Comparison of ENCODE assay signal across 1 cellular context in genomic region chr15:55799287-55800212, GRCh38.
TF ChIP-seq lines count a peak whose summit lies in the region.

No MANE protein-coding gene starts in this region.

TF ChIP-seq in HEK293, 187 proteins besides CTCF, POLR2A, EP300 and RAD21 (continued from another document):
- no peak for TF ChIP-seq ZNF510 (tag by site-specific recombination; IDR thresholded peaks at IDR 0.05; ENCODE audit: insufficient replicate concordance)
- no peak for TF ChIP-seq ZNF169 (tag by site-specific recombination; IDR thresholded peaks at IDR 0.05)
- no peak for TF ChIP-seq ZFP41 (tag by site-specific recombination; IDR thresholded peaks at IDR 0.05; ENCODE audit: borderline replicate concordance)
- no peak for TF ChIP-seq ZSCAN16 (tag by site-specific recombination; IDR thresholded peaks at IDR 0.05)
- TF ChIP-seq ZFP3 (tag by site-specific recombination; IDR thresholded peaks at IDR 0.05; ENCODE audit: low read depth) = no peak
- TF ChIP-seq ZNF670 (tag by site-specific recombination; IDR thresholded peaks at IDR 0.05; ENCODE audit: low read depth) = no peak
- TF ChIP-seq, protein P1, sequence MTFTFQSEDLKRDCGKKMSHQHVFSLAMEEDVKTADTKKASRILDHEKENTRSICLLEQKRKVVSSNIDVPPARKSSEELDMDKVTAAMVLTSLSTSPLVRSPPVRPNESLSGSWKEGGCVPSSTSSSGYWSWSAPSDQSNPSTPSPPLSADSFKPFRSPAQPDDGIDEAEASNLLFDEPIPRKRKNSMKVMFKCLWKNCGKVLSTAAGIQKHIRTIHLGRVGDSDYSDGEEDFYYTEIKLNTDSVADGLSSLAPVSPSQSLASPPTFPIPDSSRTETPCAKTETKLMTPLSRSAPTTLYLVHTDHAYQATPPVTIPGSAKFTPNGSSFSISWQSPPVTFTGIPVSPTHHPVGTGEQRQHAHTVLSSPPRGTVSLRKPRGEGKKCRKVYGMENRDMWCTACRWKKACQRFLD (tag by site-specific recombination; IDR thresholded peaks at IDR 0.05) = no peak
- TF ChIP-seq, protein P2, sequence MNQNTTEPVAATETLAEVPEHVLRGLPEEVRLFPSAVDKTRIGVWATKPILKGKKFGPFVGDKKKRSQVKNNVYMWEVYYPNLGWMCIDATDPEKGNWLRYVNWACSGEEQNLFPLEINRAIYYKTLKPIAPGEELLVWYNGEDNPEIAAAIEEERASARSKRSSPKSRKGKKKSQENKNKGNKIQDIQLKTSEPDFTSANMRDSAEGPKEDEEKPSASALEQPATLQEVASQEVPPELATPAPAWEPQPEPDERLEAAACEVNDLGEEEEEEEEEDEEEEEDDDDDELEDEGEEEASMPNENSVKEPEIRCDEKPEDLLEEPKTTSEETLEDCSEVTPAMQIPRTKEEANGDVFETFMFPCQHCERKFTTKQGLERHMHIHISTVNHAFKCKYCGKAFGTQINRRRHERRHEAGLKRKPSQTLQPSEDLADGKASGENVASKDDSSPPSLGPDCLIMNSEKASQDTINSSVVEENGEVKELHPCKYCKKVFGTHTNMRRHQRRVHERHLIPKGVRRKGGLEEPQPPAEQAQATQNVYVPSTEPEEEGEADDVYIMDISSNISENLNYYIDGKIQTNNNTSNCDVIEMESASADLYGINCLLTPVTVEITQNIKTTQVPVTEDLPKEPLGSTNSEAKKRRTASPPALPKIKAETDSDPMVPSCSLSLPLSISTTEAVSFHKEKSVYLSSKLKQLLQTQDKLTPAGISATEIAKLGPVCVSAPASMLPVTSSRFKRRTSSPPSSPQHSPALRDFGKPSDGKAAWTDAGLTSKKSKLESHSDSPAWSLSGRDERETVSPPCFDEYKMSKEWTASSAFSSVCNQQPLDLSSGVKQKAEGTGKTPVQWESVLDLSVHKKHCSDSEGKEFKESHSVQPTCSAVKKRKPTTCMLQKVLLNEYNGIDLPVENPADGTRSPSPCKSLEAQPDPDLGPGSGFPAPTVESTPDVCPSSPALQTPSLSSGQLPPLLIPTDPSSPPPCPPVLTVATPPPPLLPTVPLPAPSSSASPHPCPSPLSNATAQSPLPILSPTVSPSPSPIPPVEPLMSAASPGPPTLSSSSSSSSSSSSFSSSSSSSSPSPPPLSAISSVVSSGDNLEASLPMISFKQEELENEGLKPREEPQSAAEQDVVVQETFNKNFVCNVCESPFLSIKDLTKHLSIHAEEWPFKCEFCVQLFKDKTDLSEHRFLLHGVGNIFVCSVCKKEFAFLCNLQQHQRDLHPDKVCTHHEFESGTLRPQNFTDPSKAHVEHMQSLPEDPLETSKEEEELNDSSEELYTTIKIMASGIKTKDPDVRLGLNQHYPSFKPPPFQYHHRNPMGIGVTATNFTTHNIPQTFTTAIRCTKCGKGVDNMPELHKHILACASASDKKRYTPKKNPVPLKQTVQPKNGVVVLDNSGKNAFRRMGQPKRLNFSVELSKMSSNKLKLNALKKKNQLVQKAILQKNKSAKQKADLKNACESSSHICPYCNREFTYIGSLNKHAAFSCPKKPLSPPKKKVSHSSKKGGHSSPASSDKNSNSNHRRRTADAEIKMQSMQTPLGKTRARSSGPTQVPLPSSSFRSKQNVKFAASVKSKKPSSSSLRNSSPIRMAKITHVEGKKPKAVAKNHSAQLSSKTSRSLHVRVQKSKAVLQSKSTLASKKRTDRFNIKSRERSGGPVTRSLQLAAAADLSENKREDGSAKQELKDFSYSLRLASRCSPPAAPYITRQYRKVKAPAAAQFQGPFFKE (tag by site-specific recombination; IDR thresholded peaks at IDR 0.05; ENCODE audit: borderline replicate concordance) = no peak
- TF ChIP-seq ZFHX2 (tag by site-specific recombination; conservative IDR thresholded peaks at IDR 0.05) = 0 out of 2 replicates have a peak, but pooled peaks have one; percentile 5
- no peak for TF ChIP-seq ZNF37A (tag by site-specific recombination; IDR thresholded peaks at IDR 0.05)
- TF ChIP-seq ZNF16 (tag by site-specific recombination; IDR thresholded peaks at IDR 0.05; ENCODE audit: low read depth) = no peak
- TF ChIP-seq, protein P3, sequence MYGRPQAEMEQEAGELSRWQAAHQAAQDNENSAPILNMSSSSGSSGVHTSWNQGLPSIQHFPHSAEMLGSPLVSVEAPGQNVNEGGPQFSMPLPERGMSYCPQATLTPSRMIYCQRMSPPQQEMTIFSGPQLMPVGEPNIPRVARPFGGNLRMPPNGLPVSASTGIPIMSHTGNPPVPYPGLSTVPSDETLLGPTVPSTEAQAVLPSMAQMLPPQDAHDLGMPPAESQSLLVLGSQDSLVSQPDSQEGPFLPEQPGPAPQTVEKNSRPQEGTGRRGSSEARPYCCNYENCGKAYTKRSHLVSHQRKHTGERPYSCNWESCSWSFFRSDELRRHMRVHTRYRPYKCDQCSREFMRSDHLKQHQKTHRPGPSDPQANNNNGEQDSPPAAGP (tag by site-specific recombination; IDR thresholded peaks at IDR 0.05) = no peak
- peak; percentile 58 for TF ChIP-seq FEZF1 (tag by site-specific recombination; IDR thresholded peaks at IDR 0.05)
- 0 out of 2 replicates have a peak, but pooled peaks have one; percentile 17 for TF ChIP-seq ZBTB17 (tag by site-specific recombination; IDR thresholded peaks at IDR 0.05)
- TF ChIP-seq ZNF157 (tag by site-specific recombination; IDR thresholded peaks at IDR 0.05) = no peak
- TF ChIP-seq ZNF555 (tag by site-specific recombination; conservative IDR thresholded peaks at IDR 0.05) = no peak
- no peak for TF ChIP-seq ZNF175 (tag by site-specific recombination; IDR thresholded peaks at IDR 0.05)
- TF ChIP-seq ZNF654 (tag by site-specific recombination; IDR thresholded peaks at IDR 0.05; ENCODE audit: low read depth) = peak; percentile 94
- TF ChIP-seq OVOL3 (tag by site-specific recombination; IDR thresholded peaks at IDR 0.05) = no peak
- TF ChIP-seq ZNF645 (tag by site-specific recombination; IDR thresholded peaks at IDR 0.05) = no peak
- TF ChIP-seq ZNF362 (tag by site-specific recombination; IDR thresholded peaks at IDR 0.05) = no peak
- TF ChIP-seq ZNF280C (tag by site-specific recombination; IDR thresholded peaks at IDR 0.05) = no peak
- no peak for TF ChIP-seq SCRT1 (tag by site-specific recombination; IDR thresholded peaks at IDR 0.05; ENCODE audit: borderline replicate concordance)
- peak; percentile 46; the same call in 1 of the 2 replicates for TF ChIP-seq YY1 (tag by site-specific recombination; IDR thresholded peaks at IDR 0.05)
- TF ChIP-seq ZNF521 (tag by site-specific recombination; IDR thresholded peaks at IDR 0.05) = no peak
- TF ChIP-seq, protein P4, sequence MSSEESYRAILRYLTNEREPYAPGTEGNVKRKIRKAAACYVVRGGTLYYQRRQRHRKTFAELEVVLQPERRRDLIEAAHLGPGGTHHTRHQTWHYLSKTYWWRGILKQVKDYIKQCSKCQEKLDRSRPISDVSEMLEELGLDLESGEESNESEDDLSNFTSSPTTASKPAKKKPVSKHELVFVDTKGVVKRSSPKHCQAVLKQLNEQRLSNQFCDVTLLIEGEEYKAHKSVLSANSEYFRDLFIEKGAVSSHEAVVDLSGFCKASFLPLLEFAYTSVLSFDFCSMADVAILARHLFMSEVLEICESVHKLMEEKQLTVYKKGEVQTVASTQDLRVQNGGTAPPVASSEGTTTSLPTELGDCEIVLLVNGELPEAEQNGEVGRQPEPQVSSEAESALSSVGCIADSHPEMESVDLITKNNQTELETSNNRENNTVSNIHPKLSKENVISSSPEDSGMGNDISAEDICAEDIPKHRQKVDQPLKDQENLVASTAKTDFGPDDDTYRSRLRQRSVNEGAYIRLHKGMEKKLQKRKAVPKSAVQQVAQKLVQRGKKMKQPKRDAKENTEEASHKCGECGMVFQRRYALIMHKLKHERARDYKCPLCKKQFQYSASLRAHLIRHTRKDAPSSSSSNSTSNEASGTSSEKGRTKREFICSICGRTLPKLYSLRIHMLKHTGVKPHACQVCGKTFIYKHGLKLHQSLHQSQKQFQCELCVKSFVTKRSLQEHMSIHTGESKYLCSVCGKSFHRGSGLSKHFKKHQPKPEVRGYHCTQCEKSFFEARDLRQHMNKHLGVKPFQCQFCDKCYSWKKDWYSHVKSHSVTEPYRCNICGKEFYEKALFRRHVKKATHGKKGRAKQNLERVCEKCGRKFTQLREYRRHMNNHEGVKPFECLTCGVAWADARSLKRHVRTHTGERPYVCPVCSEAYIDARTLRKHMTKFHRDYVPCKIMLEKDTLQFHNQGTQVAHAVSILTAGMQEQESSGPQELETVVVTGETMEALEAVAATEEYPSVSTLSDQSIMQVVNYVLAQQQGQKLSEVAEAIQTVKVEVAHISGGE (tag by site-specific recombination; conservative IDR thresholded peaks at IDR 0.05; ENCODE audit: low read depth) = no peak
- TF ChIP-seq ZNF10 (tag by site-specific recombination; IDR thresholded peaks at IDR 0.05) = 0 out of 2 replicates have a peak, but pooled peaks have one; percentile 48
- no peak for TF ChIP-seq AEBP2 (tag by site-specific recombination; IDR thresholded peaks at IDR 0.05; ENCODE audit: borderline replicate concordance)
- no peak for TF ChIP-seq ZXDB (tag by site-specific recombination; IDR thresholded peaks at IDR 0.05)
- TF ChIP-seq, protein P5, sequence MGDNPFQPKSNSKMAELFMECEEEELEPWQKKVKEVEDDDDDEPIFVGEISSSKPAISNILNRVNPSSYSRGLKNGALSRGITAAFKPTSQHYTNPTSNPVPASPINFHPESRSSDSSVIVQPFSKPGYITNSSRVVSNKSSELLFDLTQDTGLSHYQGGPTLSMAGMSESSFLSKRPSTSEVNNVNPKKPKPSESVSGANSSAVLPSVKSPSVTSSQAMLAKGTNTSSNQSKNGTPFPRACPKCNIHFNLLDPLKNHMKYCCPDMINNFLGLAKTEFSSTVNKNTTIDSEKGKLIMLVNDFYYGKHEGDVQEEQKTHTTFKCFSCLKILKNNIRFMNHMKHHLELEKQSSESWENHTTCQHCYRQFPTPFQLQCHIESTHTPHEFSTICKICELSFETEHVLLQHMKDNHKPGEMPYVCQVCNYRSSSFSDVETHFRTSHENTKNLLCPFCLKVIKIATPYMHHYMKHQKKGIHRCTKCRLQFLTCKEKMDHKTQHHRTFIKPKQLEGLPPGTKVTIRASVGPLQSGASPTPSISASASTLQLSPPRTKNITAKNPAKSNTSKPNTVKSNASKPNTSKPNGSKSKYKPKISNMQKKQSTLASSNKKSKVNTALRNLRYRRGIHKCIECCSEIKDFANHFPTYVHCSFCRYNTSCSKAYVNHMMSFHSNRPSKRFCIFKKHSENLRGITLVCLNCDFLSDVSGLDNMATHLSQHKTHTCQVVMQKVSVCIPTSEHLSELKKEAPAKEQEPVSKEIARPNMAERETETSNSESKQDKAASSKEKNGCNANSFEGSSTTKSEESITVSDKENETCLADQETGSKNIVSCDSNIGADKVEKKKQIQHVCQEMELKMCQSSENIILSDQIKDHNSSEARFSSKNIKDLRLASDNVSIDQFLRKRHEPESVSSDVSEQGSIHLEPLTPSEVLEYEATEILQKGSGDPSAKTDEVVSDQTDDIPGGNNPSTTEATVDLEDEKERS (tag by site-specific recombination; IDR thresholded peaks at IDR 0.05) = 0 out of 2 replicates have a peak, but pooled peaks have one; percentile 39
- TF ChIP-seq ZNF114 (tag by site-specific recombination; IDR thresholded peaks at IDR 0.05) = no peak
- no peak for TF ChIP-seq MEIS1 (CRISPR knock-in tag; IDR thresholded peaks at IDR 0.05; ENCODE audit: borderline replicate concordance)
